In the genomic region with DNA sequence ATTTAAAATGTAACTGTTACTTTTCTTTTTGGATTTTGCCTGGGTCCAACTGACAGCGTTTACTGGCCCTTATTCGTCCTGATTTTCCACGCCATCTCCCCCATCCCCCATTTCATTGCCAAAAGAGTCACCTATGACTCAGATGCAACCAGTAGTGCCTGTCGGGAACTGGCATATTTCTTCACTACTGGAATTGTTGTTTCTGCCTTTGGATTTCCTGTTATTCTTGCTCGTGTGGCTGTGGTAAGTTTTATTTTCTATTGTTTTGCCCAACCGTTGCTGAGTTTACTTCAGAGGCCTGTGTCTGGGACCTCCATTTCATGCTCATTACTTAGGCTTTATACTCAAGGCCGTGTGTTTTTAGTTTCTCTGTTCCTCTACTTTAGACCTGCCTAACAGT, we compare ENCODE assay signal across 11 cellular contexts. TPM values are rescaled to one million over a fixed set of nuclear protein-coding genes. Genes with fewer than 3 reads are reported as not detected.
DNase-seq lines count a peak whose midpoint lies in the region; ATAC-seq and TF ChIP-seq lines count a peak whose summit lies in the region.
"Had no signal": no experiment of that assay in that cellular context is flagged by ENCODE, and none has a peak within 500 bp of the region (broad histone marks: within the 10 kb centered on the region; RNA-seq: fewer than 3 reads in every experiment).

No MANE protein-coding gene starts in this region.

- peak; percentile 86 for DNase-seq in EH (ENCODE audit: low read depth)
- peak; percentile 79 to 92 for DNase-seq in SJSA1 (ENCODE audit: low read depth in 1 of 2, low spot score in 2 of 2)
- DNase-seq in fibroblast of lung (ENCODE audit: low read depth in 2 of 2) = peak; percentile 67 to 84
- no peak for DNase-seq in psoas muscle
- DNase-seq in activated CD4-positive, CD25-positive, alpha-beta regulatory T cell (lab: John Stamatoyannopoulos, UW) = no peak
- DNase-seq in stimulated activated naive CD4-positive, alpha-beta T cell (lab: John Stamatoyannopoulos, UW) = no peak
- DNase-seq: activated CD8-positive, alpha-beta memory T cell treated with anti-CD3 and anti-CD28 coated beads for 24 hours; DMS153 had no signal

- no peak overlapping the region for H3K9ac ChIP-seq in fibroblast of lung (ENCODE audit: insufficient read depth, low read length)

- H3K36me3 ChIP-seq in SJSA1 = peaks cover 75% of the 10 kb centered on the region
- peaks cover 7% of the 10 kb centered on the region for H3K36me3 ChIP-seq in fibroblast of lung (ENCODE audit: control insufficient read depth, insufficient read depth, low read length)
- peaks cover 0 to 92% of the 10 kb centered on the region in 2 donors for H3K36me3 ChIP-seq in psoas muscle (ENCODE audit: insufficient read depth in 1 of 2, low read depth in 1 of 2)

- H3K4me2 ChIP-seq in fibroblast of lung (ENCODE audit: extremely low read depth, insufficient read depth, low read length) = no peak overlapping the region

- H4K20me1 ChIP-seq in fibroblast of lung (ENCODE audit: control insufficient read depth, extremely low read depth, insufficient read depth, low read length) = no peaks in the 10 kb centered on the region

- intact Hi-C loops in psoas muscle (cut with DNase I) = loop anchor here (5.0 to 10.0 kb wide), 3 partner anchors 175 to 365 kb away; no protein-coding TSS in a partner anchor

- H3K79me2 ChIP-seq in fibroblast of lung (ENCODE audit: control insufficient read depth, insufficient read depth, low read length) = peaks cover 8% of the 10 kb centered on the region

- peaks cover 51% of the 10 kb centered on the region for H3K4me1 ChIP-seq in SJSA1 (replicated peaks)
- H3K4me1 ChIP-seq in fibroblast of lung (ENCODE audit: control insufficient read depth, extremely low read depth, insufficient read depth, low read length) = peaks cover 9% of the 10 kb centered on the region
- peaks cover 7% of the 10 kb centered on the region for H3K4me1 ChIP-seq in psoas muscle

- 48 to 57% (median 55%) methylated on average over 7 of the region's 7 CpGs for WGBS in psoas muscle, 3 donors

- H3K4me3 ChIP-seq in SJSA1 = no peak overlapping the region
- no peak overlapping the region for H3K4me3 ChIP-seq in fibroblast of lung (replicated peaks in 1 of 4; ENCODE audit: control extremely low read depth in 1 of 4, insufficient read depth in 1 of 4, low read depth in 3 of 4, low read length in 4 of 4)
- H3K4me3 ChIP-seq in psoas muscle = no peak overlapping the region

- ATAC-seq in psoas muscle (peak in 1 of 4 donors; percentile 35), GM21825 (IDR thresholded peaks at IDR 0.05; ENCODE audit: unreplicated experiment) (no peak), GM19395 (IDR thresholded peaks at IDR 0.05; ENCODE audit: unreplicated experiment) (no peak)
- ATAC-seq: sciatic nerve had no signal

- H3K27me3 ChIP-seq in SJSA1 (replicated peaks) (no peaks in the 10 kb centered on the region), fibroblast of lung (ENCODE audit: control insufficient read depth, insufficient read depth, low read length) (no peaks in the 10 kb centered on the region), psoas muscle (ENCODE audit: insufficient read depth in 3 of 3, low read length in 2 of 3) (no peaks in the 10 kb centered on the region)

- H3K9me3 ChIP-seq in SJSA1 (replicated peaks) (no peaks in the 10 kb centered on the region), fibroblast of lung (ENCODE audit: control insufficient read depth, insufficient read depth, low read depth, low read length) (no peaks in the 10 kb centered on the region), psoas muscle (no peaks in the 10 kb centered on the region)

- peak overlapping the region; percentile 96 for H3K27ac ChIP-seq in SJSA1
- no peak overlapping the region for H3K27ac ChIP-seq in fibroblast of lung (ENCODE audit: insufficient read depth, low read length)
- H3K27ac ChIP-seq in psoas muscle = peak overlapping the region; percentile 57

- no peak overlapping the region for H2AFZ ChIP-seq in fibroblast of lung (ENCODE audit: low read length)

- TF ChIP-seq CTCF in fibroblast of lung (conservative IDR thresholded peaks at IDR 0.05 in 1 of 2, IDR thresholded peaks at IDR 0.05 in 1 of 2; ENCODE audit: low read depth in 1 of 2, low read length in 2 of 2) = no peak
- TF ChIP-seq CTCF in psoas muscle (IDR thresholded peaks at IDR 0.05) = no peak

RNA-seq across cellular contexts. Expression of a gene that starts 9.3 kb away (rescaled TPM):
- 5.0 and 8.5 TPM in 2 replicates for total RNA-seq in SJSA1 (2014; rRNA removed; shearing (Covaris generic))
- 10.0 and 20.1 TPM in 2 replicates for total RNA-seq in fibroblast of lung
- 4.1 and 8.0 TPM in 2 replicates for polyA plus RNA-seq in fibroblast of lung
- 2.6 and 4.4 TPM in 2 replicates for polyA plus RNA-seq in fibroblast of lung (2012)
- polyA minus RNA-seq in fibroblast of lung (ENCODE audit: low replicate concordance) = 0.37 and 2.8 TPM in 2 replicates
- total RNA-seq in psoas muscle = 1 to 10 TPM; 1.8 to 7.8 (median 4.7) TPM
- polyA plus RNA-seq in psoas muscle = 1 to 10 TPM in 2 of 3 donors, under 1 TPM in 1; 0.73 to 2.1 (median 1.5) TPM

RNA-seq across cellular contexts. Expression of a gene that starts 9.3 kb away (rescaled TPM):
- 54.1 and 91.5 TPM in 2 replicates for total RNA-seq in SJSA1 (2014; rRNA removed; shearing (Covaris generic))
- total RNA-seq in fibroblast of lung (37.5 and 46.0 TPM in 2 replicates), psoas muscle (10 to 100 TPM; 20.3 to 34.5 (median 27.6) TPM)
- polyA plus RNA-seq in fibroblast of lung (58.2 and 101 TPM in 2 replicates), psoas muscle (10 to 100 TPM; 14.9 to 28.7 (median 22.9) TPM)
- 43.5 and 77.5 TPM in 2 replicates for polyA plus RNA-seq in fibroblast of lung (2012)
- polyA minus RNA-seq in fibroblast of lung (ENCODE audit: low replicate concordance) = 11.8 and 18.7 TPM in 2 replicates

Comparison
In these comparisons a context has a peak if more than half of its experiments do, and no peak if none do; other contexts are left out.
1. DNase-seq: peak in EH (single experiment), SJSA1 (2 of 2) and fibroblast of lung (2 of 2); none in psoas muscle (0 of 2), activated CD4-positive, CD25-positive, alpha-beta regulatory T cell (0 of 4) and stimulated activated naive CD4-positive, alpha-beta T cell (0 of 6).